34 cellular contexts compared by ENCODE assay signal in the genomic region with DNA sequence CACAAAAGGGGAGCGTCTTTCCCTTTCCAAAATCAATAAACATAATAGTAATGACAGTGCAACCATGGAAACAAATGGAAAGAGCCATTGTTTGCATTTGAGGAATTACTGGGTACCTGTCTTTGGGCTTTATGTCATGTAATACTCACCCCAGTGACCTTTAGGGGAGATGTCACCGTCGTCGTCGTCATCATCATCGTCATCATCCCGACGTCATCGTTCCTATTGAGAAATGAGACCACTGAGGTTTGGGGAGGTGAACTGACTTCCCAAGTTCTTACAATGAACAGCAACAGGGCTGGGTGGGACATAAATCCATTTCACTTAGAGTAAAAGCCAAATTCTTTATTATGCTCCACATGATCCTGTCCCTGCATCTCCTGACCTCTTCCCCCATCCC.
"Had no signal": no experiment of that assay in that cellular context is flagged by ENCODE, and none has a peak within 500 bp of the region (broad histone marks: within the 10 kb centered on the region; RNA-seq: fewer than 3 reads in every experiment).

No MANE protein-coding gene starts in this region.

- H3K9me3 ChIP-seq: MG63 had no signal

- H3K4me2 ChIP-seq: KMS-11 had no signal

- DNase-seq: Karpas-422, Kasumi-1, MG63, MM.1S, MV-4-11, NCI-H1048, NCI-H1092, NCI-H1092 treated with DMSO at 0.1 percent for 48 hours, NCI-H1105, NCI-H1105 treated with DMSO at 0.1 percent for 48 hours, NCI-H1417, NCI-H1417 treated with DMSO at 0.1 percent for 48 hours, NCI-H1436, NCI-H1436 treated with DMSO at 0.1 percent for 48 hours, NCI-H146, NCI-H1694, NCI-H1694 treated with DMSO at 0.1 percent for 48 hours, NCI-H187, NCI-H187 treated with DMSO at 0.1 percent for 48 hours, NCI-H1930, NCI-H2029, NCI-H2029 treated with DMSO at 0.1 percent for 48 hours, NCI-H2081, NCI-H2081 treated with DMSO at 0.1 percent for 48 hours, NCI-H2107, NCI-H2171, NCI-H2171 treated with DMSO at 0.1 percent for 48 hours, NCI-H2227 treated with DMSO at 0.1 percent for 48 hours, NCI-H226, NCI-H345, NCI-H446, NCI-H446 treated with DMSO at 0.1 percent for 48 hours, NCI-H510A had no signal

- H3K36me3 ChIP-seq: MG63 had no signal

- H3K27ac ChIP-seq: KMS-11 had no signal

- H3K9ac ChIP-seq: KMS-11 had no signal

- H3K27me3 ChIP-seq: MG63 had no signal

- H3K4me3 ChIP-seq: MG63 had no signal
